22 cellular contexts compared by ENCODE assay signal in genomic region chr19:4109626-4109945, GRCh38. TPM values are rescaled to one million over a fixed set of nuclear protein-coding genes. Genes with fewer than 3 reads are reported as not detected.
DNase-seq lines count a peak whose midpoint lies in the region; ATAC-seq, FAIRE-seq and TF ChIP-seq lines count a peak whose summit lies in the region.
"Had no signal": no experiment of that assay in that cellular context is flagged by ENCODE, and none has a peak within 500 bp of the region (broad histone marks: within the 10 kb centered on the region; RNA-seq: fewer than 3 reads in every experiment).

No MANE protein-coding gene starts in this region.

- H3K36me3 ChIP-seq in astrocyte (ENCODE audit: insufficient read depth, low read length), result peaks cover 6% of the 10 kb centered on the region
- H3K36me3 ChIP-seq: neural progenitor cell had no signal

- no peak for FAIRE-seq in astrocyte (lab: Jason Lieb, UNC)
- FAIRE-seq: bronchial epithelial cell, frontal cortex, TTC549 had no signal

- no peak overlapping the region for H3K4me3 Mint-ChIP-seq in CD4-positive, alpha-beta T cell
- peak overlapping the region; percentile 20 for H3K4me3 Mint-ChIP-seq in astrocyte (ENCODE audit: unreplicated experiment)
- H3K4me3 Mint-ChIP-seq: GM23338, mesothelial cell of epicardium, neural progenitor cell had no signal

- H3K4me2 ChIP-seq in astrocyte (ENCODE audit: low read length), result no peak overlapping the region
- H3K4me2 ChIP-seq: GM23338, neural progenitor cell had no signal

- H3K9me3 Mint-ChIP-seq in CD4-positive, alpha-beta T cell, result no peaks in the 10 kb centered on the region
- no peaks in the 10 kb centered on the region for H3K9me3 Mint-ChIP-seq in astrocyte (ENCODE audit: unreplicated experiment)
- H3K9me3 Mint-ChIP-seq: GM23338, mesothelial cell of epicardium, neural progenitor cell had no signal

- peaks cover 49% of the 10 kb centered on the region for H3K36me3 Mint-ChIP-seq in CD4-positive, alpha-beta T cell (ENCODE audit: low read depth)
- H3K36me3 Mint-ChIP-seq in astrocyte (ENCODE audit: low read depth, unreplicated experiment), result peaks cover 23% of the 10 kb centered on the region

- CTCF ChIA-PET in CD4-positive, alpha-beta T cell (lab: Charles Lee), result interaction anchor here (2.1 kb wide), 1 partner anchor 30 kb away, joined by 9 read pairs; no protein-coding TSS in a partner anchor

- H2AFZ ChIP-seq in astrocyte (ENCODE audit: low read depth, low read length), result no peak overlapping the region
- H2AFZ ChIP-seq: GM23338, neural progenitor cell had no signal

- no peaks in the 10 kb centered on the region for H3K9me3 ChIP-seq in CD4-positive, alpha-beta T cell (ENCODE audit: control insufficient read depth, low read length)
- H3K9me3 ChIP-seq in astrocyte (ENCODE audit: insufficient read depth, low read depth, low read length), result no peaks in the 10 kb centered on the region
- H3K9me3 ChIP-seq: adrenal gland, thyroid gland had no signal

- ATAC-seq in CD4-positive, alpha-beta T cell (ENCODE audit: poor library complexity), result no peak
- ATAC-seq in HG03045 (IDR thresholded peaks at IDR 0.05; ENCODE audit: unreplicated experiment) (no peak), GM21360 (IDR thresholded peaks at IDR 0.05; ENCODE audit: unreplicated experiment) (no peak), GM21529 (IDR thresholded peaks at IDR 0.05; ENCODE audit: unreplicated experiment) (no peak)
- ATAC-seq: GM23338 had no signal

- no peak overlapping the region for H3K4me3 ChIP-seq in HL-60 (replicated peaks; ENCODE audit: insufficient read depth, low read length)
- no peak overlapping the region for H3K4me3 ChIP-seq in astrocyte (ENCODE audit: insufficient read depth, low read depth, low read length)
- H3K4me3 ChIP-seq in skin epidermis, result no peak overlapping the region
- H3K4me3 ChIP-seq: adrenal gland, GM23338, neural progenitor cell, thyroid gland had no signal

- no peaks in the 10 kb centered on the region for H3K27me3 ChIP-seq in CD4-positive, alpha-beta T cell (ENCODE audit: control insufficient read depth, insufficient read depth, low read length)
- H3K27me3 ChIP-seq in HL-60 (ENCODE audit: insufficient read depth, poor library complexity, severe bottlenecking), result no peaks in the 10 kb centered on the region
- no peaks in the 10 kb centered on the region for H3K27me3 ChIP-seq in astrocyte (ENCODE audit: insufficient read depth, low read length)
- H3K27me3 ChIP-seq: adrenal gland, neural progenitor cell, thyroid gland had no signal

- peaks cover 13% of the 10 kb centered on the region for H3K4me1 ChIP-seq in astrocyte (ENCODE audit: insufficient read depth, low read length)
- H3K4me1 ChIP-seq: neural progenitor cell had no signal

- H3K27ac Mint-ChIP-seq in CD4-positive, alpha-beta T cell, result peak overlapping the region; percentile 96
- H3K27ac Mint-ChIP-seq in astrocyte (ENCODE audit: unreplicated experiment), result no peak overlapping the region
- H3K27ac Mint-ChIP-seq: GM23338, mesothelial cell of epicardium, neural progenitor cell had no signal

- H3K79me2 ChIP-seq in astrocyte (ENCODE audit: insufficient read depth, low read length), result no peaks in the 10 kb centered on the region

- no peak overlapping the region for H3K9ac ChIP-seq in astrocyte (ENCODE audit: low read length)
- H3K9ac ChIP-seq: neural progenitor cell had no signal

- no peak for TF ChIP-seq CTCF in CD4-positive, alpha-beta T cell (IDR thresholded peaks at IDR 0.05)
- TF ChIP-seq CTCF in HL-60 (IDR thresholded peaks at IDR 0.05; ENCODE audit: insufficient read depth, low read length) (no peak), astrocyte (IDR thresholded peaks at IDR 0.05; ENCODE audit: insufficient read depth, low read depth, low read length) (no peak)

- peaks cover 41% of the 10 kb centered on the region for H4K20me1 ChIP-seq in astrocyte (ENCODE audit: insufficient read depth, low read length)

- intact Hi-C loops in CD4-positive, alpha-beta T cell (cut with DNase I, micrococcal nuclease), result loop anchor here in 1 of 2 experiments (10.0 kb wide), 1 partner anchor 125 kb away; the partner anchor contains the start of gene EEF2

- no peaks in the 10 kb centered on the region for H3K27me3 Mint-ChIP-seq in CD4-positive, alpha-beta T cell
- no peaks in the 10 kb centered on the region for H3K27me3 Mint-ChIP-seq in astrocyte (ENCODE audit: low read depth, unreplicated experiment)

- no peak for DNase-seq in CD4-positive, alpha-beta T cell
- no peak for DNase-seq in HL-60 (ENCODE audit: low read depth in 1 of 2, low spot score in 1 of 2)
- DNase-seq in astrocyte (ENCODE audit: low read depth), result no peak
- DNase-seq: activated CD4-positive, alpha-beta T cell treated with anti-CD3 and anti-CD28 coated beads for 4 hours; Karpas-422; NCI-H1092 treated with DMSO at 0.1 percent for 48 hours; NCI-H2107; NCI-H524 had no signal

- peak overlapping the region; percentile 53 for H3K27ac ChIP-seq in CD4-positive, alpha-beta T cell (ENCODE audit: low read depth, low read length)
- H3K27ac ChIP-seq in HL-60 (replicated peaks) (peak overlapping the region; percentile 85), astrocyte (ENCODE audit: low read depth, low read length) (no peak overlapping the region), skin epidermis (peak overlapping the region in 11 of 21 experiments; percentile 9 to 88 (median 57))
- H3K27ac ChIP-seq: adrenal gland, neural progenitor cell, thyroid gland had no signal

- POLR2A ChIA-PET in CD4-positive, alpha-beta T cell (lab: Charles Lee), result interaction anchor here (0.9 to 1.8 kb wide), 6 partner anchors 11 to 125 kb away, joined by 3 to 16 read pairs (median 4); partner anchors contain the start of genes EEF2, PIAS4 and ZBTB7A

- peaks cover 43% of the 10 kb centered on the region for H3K4me1 Mint-ChIP-seq in CD4-positive, alpha-beta T cell (ENCODE audit: low read depth)
- H3K4me1 Mint-ChIP-seq in astrocyte (ENCODE audit: low read depth, unreplicated experiment), result peaks cover 9% of the 10 kb centered on the region
- H3K4me1 Mint-ChIP-seq: GM23338, mesothelial cell of epicardium, neural progenitor cell had no signal

RNA-seq across cellular contexts. Expression of gene MAP2K2, which starts 14.3 kb away (rescaled TPM):
- total RNA-seq in CD4-positive, alpha-beta T cell, result 10 to 100 TPM; 72.7 to 77.6 TPM
- total RNA-seq in astrocyte, result 184 and 190 TPM in 2 replicates

RNA-seq across cellular contexts. Expression of gene ZBTB7A, which starts 42.9 kb away (rescaled TPM):
- total RNA-seq in CD4-positive, alpha-beta T cell, result 10 to 100 TPM; 44.2 to 47.2 TPM
- total RNA-seq in astrocyte, result 24.3 and 26.9 TPM in 2 replicates

RNA-seq across cellular contexts. Expression of gene CREB3L3, which starts 43.8 kb away (rescaled TPM):
- total RNA-seq in CD4-positive, alpha-beta T cell, result under 1 TPM in 1 of 2 experiments, not detected in 1; 0.08 TPM
- not detected in 2 replicates for total RNA-seq in astrocyte
- total RNA-seq: bronchial epithelial cell, dermis microvascular lymphatic vessel endothelial cell, frontal cortex, GM23338, HT-29, mesothelial cell of epicardium, thyroid gland had no signal
